In the genomic region with DNA sequence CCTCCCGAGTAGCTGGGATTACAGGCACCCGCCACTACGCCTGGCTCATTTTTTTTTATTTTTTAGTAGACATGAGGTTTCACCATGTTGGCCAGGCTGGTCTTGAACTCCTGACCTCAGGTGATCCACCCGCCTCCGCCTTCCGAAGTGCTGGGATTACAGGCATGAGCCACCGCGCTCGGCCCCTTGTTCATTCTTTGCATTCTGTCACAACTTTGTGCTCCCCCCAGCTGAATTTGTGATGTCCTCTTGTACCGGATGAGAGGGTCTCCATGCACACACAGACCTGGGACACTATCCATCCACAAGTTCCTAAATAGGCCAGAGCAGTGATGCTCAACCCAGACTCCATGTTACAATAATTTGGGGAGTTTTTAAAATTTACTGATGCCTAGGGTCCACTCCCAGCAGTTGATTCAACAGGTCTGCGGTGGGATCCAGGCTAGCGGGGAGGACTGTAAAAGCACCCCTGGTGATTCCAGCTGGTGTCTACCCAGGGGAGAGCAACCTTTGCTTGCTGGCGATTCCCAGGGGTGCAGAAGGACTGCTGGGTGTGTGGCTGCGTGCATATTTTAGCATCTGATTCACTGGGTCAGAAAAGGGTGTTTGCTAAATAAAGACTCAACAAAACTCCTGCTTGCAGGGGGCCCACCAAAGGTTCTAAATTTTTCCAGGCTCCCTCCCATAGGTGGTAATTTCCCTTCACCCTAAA, we compare ENCODE assay signal across 8 cellular contexts. TPM values are rescaled to one million over a fixed set of nuclear protein-coding genes. Genes with fewer than 3 reads are reported as not detected.
DNase-seq lines count a peak whose midpoint lies in the region; ATAC-seq lines count a peak whose summit lies in the region.

No MANE protein-coding gene starts in this region.

- CTCF ChIA-PET in activated CD4-positive, alpha-beta T cell treated with anti-CD3 and anti-CD28 coated beads for 36 hours (lab: Charles Lee) = interaction anchor here (1.2 to 3.3 kb wide), 4 partner anchors 11 to 93 kb away, joined by 4 to 17 read pairs (median 6); partner anchors contain the start of genes CYB561D2, NPRL2 and TUSC2
- CTCF ChIA-PET in activated CD4-positive, alpha-beta memory T cell treated with anti-CD3 and anti-CD28 coated beads for 36 hours (lab: Charles Lee) = interaction anchor here (1.7 to 4.2 kb wide), 3 partner anchors 9 to 14 kb away, joined by 7 to 39 read pairs (median 16); partner anchors contain the start of genes CYB561D2 and NPRL2

- H3K9me3 Mint-ChIP-seq in activated CD4-positive, alpha-beta T cell treated with anti-CD3 and anti-CD28 coated beads for 36 hours (ENCODE audit: low read depth) = no peaks in the 10 kb centered on the region
- no peaks in the 10 kb centered on the region for H3K9me3 Mint-ChIP-seq in activated CD4-positive, alpha-beta memory T cell treated with anti-CD3 and anti-CD28 coated beads for 36 hours
- H3K9me3 Mint-ChIP-seq in stimulated activated naive CD8-positive, alpha-beta T cell treated with anti-CD3 and anti-CD28 coated beads, Interleukin-15, amount 100 ng/mL, for 72 hours = no peaks in the 10 kb centered on the region

- intact Hi-C loops in activated CD4-positive, alpha-beta T cell treated with anti-CD3 and anti-CD28 coated beads for 36 hours (cut with DNase I, micrococcal nuclease) = loop anchor here (5.0 to 10.0 kb wide), 3 partner anchors 273 to 1938 kb away; partner anchors contain the start of genes CISH (in 1 of the 2), TEX264 (in 1 of the 2) and WDR82 (in 1 of the 2)
- intact Hi-C loops in activated CD4-positive, alpha-beta memory T cell treated with anti-CD3 and anti-CD28 coated beads for 36 hours (cut with micrococcal nuclease) = loop anchor here (5.0 kb wide), 1 partner anchor 263 kb away; no protein-coding TSS in a partner anchor

- H3K27me3 Mint-ChIP-seq in activated CD4-positive, alpha-beta T cell treated with anti-CD3 and anti-CD28 coated beads for 36 hours = no peaks in the 10 kb centered on the region
- H3K27me3 Mint-ChIP-seq in activated CD4-positive, alpha-beta memory T cell treated with anti-CD3 and anti-CD28 coated beads for 36 hours = no peaks in the 10 kb centered on the region
- H3K27me3 Mint-ChIP-seq in stimulated activated naive CD8-positive, alpha-beta T cell treated with anti-CD3 and anti-CD28 coated beads, Interleukin-15, amount 100 ng/mL, for 72 hours = no peaks in the 10 kb centered on the region

- DNase-seq in activated CD4-positive, alpha-beta T cell treated with anti-CD3 and anti-CD28 coated beads for 36 hours = no peak
- no peak for DNase-seq in activated CD4-positive, alpha-beta T cell treated with anti-CD3 and anti-CD28 coated beads for 48 hours
- no peak for DNase-seq in activated CD4-positive, alpha-beta memory T cell treated with anti-CD3 and anti-CD28 coated beads for 36 hours
- DNase-seq in hepatic stellate cell (ENCODE audit: low spot score) (peak; percentile 86), COLO668 (lab: John Stamatoyannopoulos, UW; ENCODE audit: unreplicated experiment) (no peak), NCI-H1436 treated with DMSO at 0.1 percent for 48 hours (lab: John Stamatoyannopoulos, UW) (no peak), D341Med (ENCODE audit: low spot score) (no peak)
- no peak for DNase-seq in stimulated activated naive CD8-positive, alpha-beta T cell treated with anti-CD3 and anti-CD28 coated beads, Interleukin-15, amount 100 ng/mL, for 72 hours

- peaks cover 37% of the 10 kb centered on the region for H3K4me1 Mint-ChIP-seq in activated CD4-positive, alpha-beta T cell treated with anti-CD3 and anti-CD28 coated beads for 36 hours
- peaks cover 38% of the 10 kb centered on the region for H3K4me1 Mint-ChIP-seq in activated CD4-positive, alpha-beta memory T cell treated with anti-CD3 and anti-CD28 coated beads for 36 hours (ENCODE audit: low read depth)
- peaks cover 66% of the 10 kb centered on the region for H3K4me1 Mint-ChIP-seq in stimulated activated naive CD8-positive, alpha-beta T cell treated with anti-CD3 and anti-CD28 coated beads, Interleukin-15, amount 100 ng/mL, for 72 hours

- H3K36me3 Mint-ChIP-seq in activated CD4-positive, alpha-beta T cell treated with anti-CD3 and anti-CD28 coated beads for 36 hours (ENCODE audit: low read depth) = peaks cover 40% of the 10 kb centered on the region
- H3K36me3 Mint-ChIP-seq in activated CD4-positive, alpha-beta memory T cell treated with anti-CD3 and anti-CD28 coated beads for 36 hours = peaks cover 36% of the 10 kb centered on the region

- no peak for ATAC-seq in activated CD4-positive, alpha-beta T cell treated with anti-CD3 and anti-CD28 coated beads for 36 hours
- ATAC-seq in stimulated activated naive CD8-positive, alpha-beta T cell treated with anti-CD3 and anti-CD28 coated beads, Interleukin-15, amount 100 ng/mL, for 72 hours = no peak

- peak overlapping the region; percentile 91 for H3K27ac Mint-ChIP-seq in activated CD4-positive, alpha-beta T cell treated with anti-CD3 and anti-CD28 coated beads for 36 hours
- peak overlapping the region; percentile 92 for H3K27ac Mint-ChIP-seq in activated CD4-positive, alpha-beta memory T cell treated with anti-CD3 and anti-CD28 coated beads for 36 hours
- H3K27ac Mint-ChIP-seq in stimulated activated naive CD8-positive, alpha-beta T cell treated with anti-CD3 and anti-CD28 coated beads, Interleukin-15, amount 100 ng/mL, for 72 hours = peak overlapping the region; percentile 89 to 92

- H3K4me3 Mint-ChIP-seq in activated CD4-positive, alpha-beta T cell treated with anti-CD3 and anti-CD28 coated beads for 36 hours = peak overlapping the region; percentile 83
- H3K4me3 Mint-ChIP-seq in activated CD4-positive, alpha-beta memory T cell treated with anti-CD3 and anti-CD28 coated beads for 36 hours = peak overlapping the region; percentile 97
- H3K4me3 Mint-ChIP-seq in stimulated activated naive CD8-positive, alpha-beta T cell treated with anti-CD3 and anti-CD28 coated beads, Interleukin-15, amount 100 ng/mL, for 72 hours = peak overlapping the region; percentile 88 to 91

- POLR2A ChIA-PET in activated CD4-positive, alpha-beta T cell treated with anti-CD3 and anti-CD28 coated beads for 36 hours (lab: Charles Lee) = interaction anchor here (0.6 to 1.6 kb wide), 3 partner anchors 18 to 266 kb away, joined by 3 to 6 read pairs (median 5); no protein-coding TSS in a partner anchor
- POLR2A ChIA-PET in activated CD4-positive, alpha-beta memory T cell treated with anti-CD3 and anti-CD28 coated beads for 36 hours (lab: Charles Lee) = interaction anchor here (0.7 to 6.5 kb wide), 8 partner anchors 9 to 1717 kb away, joined by 3 to 93 read pairs (median 12); partner anchors contain the start of genes CYB561D2, DUSP7, HEMK1 and HYAL3

RNA-seq across cellular contexts. Expression of gene RASSF1, which starts 1.0 kb away (rescaled TPM):
- 10 to 100 TPM; 30.8 to 50.7 TPM for total RNA-seq in activated CD4-positive, alpha-beta T cell treated with anti-CD3 and anti-CD28 coated beads for 36 hours
- 10 to 100 TPM; 48.8 to 52.6 TPM for total RNA-seq in activated CD4-positive, alpha-beta memory T cell treated with anti-CD3 and anti-CD28 coated beads for 36 hours

RNA-seq across cellular contexts. Expression of gene ZMYND10, which starts 5.9 kb away (rescaled TPM):
- 1 to 10 TPM; 1.0 to 1.3 TPM for total RNA-seq in activated CD4-positive, alpha-beta T cell treated with anti-CD3 and anti-CD28 coated beads for 36 hours
- under 1 TPM; 0.94 to 1.00 TPM for total RNA-seq in activated CD4-positive, alpha-beta memory T cell treated with anti-CD3 and anti-CD28 coated beads for 36 hours

RNA-seq across cellular contexts. Expression of gene NPRL2, which starts 10.9 kb away (rescaled TPM):
- total RNA-seq in activated CD4-positive, alpha-beta T cell treated with anti-CD3 and anti-CD28 coated beads for 36 hours = 10 to 100 TPM; 42.5 to 43.0 TPM
- total RNA-seq in activated CD4-positive, alpha-beta memory T cell treated with anti-CD3 and anti-CD28 coated beads for 36 hours = 10 to 100 TPM; 33.2 to 35.8 TPM

RNA-seq across cellular contexts. Expression of gene CYB561D2, which starts 11.0 kb away (rescaled TPM):
- 10 to 100 TPM; 10.3 to 14.3 TPM for total RNA-seq in activated CD4-positive, alpha-beta T cell treated with anti-CD3 and anti-CD28 coated beads for 36 hours
- 10 to 100 TPM; 17.8 to 20.1 TPM for total RNA-seq in activated CD4-positive, alpha-beta memory T cell treated with anti-CD3 and anti-CD28 coated beads for 36 hours

RNA-seq across cellular contexts. Expression of gene TUSC2, which starts 11.6 kb away (rescaled TPM):
- total RNA-seq in activated CD4-positive, alpha-beta T cell treated with anti-CD3 and anti-CD28 coated beads for 36 hours = 10 to 100 TPM; 15.0 to 17.1 TPM
- total RNA-seq in activated CD4-positive, alpha-beta memory T cell treated with anti-CD3 and anti-CD28 coated beads for 36 hours = 10 to 100 TPM; 18.7 to 19.7 TPM
